Comparison of ENCODE assay signal across 8 cellular contexts in the genomic region with DNA sequence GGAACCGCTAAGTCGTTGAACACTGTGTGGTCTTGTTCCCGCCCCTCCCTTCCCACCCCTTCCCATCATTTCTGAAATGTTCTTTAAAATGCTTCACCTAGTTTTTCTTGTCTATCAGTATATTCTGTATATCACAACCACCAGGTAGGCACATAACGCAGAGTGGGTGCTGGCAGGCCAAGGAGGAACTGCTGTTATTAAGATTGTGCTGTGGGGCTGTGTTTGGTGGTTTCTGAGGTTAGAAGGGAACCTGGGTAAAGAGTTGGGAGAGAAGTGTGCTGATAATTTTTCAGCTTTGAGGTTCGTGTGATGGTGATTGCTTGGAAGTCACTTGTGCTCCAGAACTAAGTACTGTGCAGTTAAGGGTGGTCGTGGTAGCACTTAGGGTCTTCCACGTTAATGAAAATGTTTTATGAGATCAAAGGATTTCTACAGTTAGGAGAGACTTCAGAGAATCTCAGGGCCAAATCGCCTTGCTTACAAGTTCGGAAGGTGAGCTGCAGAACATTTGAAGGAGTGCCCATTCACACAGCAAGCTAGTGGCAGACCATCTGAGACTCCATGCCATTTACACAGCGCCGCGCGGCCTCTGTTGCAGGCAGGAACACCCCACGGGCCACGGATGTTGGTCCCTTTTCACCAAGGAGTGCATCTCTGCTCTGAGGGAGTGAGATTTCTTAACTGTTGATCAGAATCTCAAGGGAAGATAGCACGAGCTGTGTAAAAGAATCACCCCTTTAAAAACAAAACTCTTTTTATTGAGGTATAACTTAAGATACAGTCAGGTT. TPM values are rescaled to one million over a fixed set of nuclear protein-coding genes. Genes with fewer than 3 reads are reported as not detected.
DNase-seq lines count a peak whose midpoint lies in the region; ATAC-seq, FAIRE-seq and TF ChIP-seq lines count a peak whose summit lies in the region.

No MANE protein-coding gene starts in this region.

- TF ChIP-seq CTCF in left ventricle myocardium inferior (IDR thresholded peaks at IDR 0.05; ENCODE audit: borderline replicate concordance), result no peak
- TF ChIP-seq CTCF in HepG2 (CRISPR knock-in tag; IDR thresholded peaks at IDR 0.05), result no peak
- no peak for TF ChIP-seq CTCF in vagina (IDR thresholded peaks at IDR 0.05)

- ATAC-seq in Right ventricle myocardium inferior, result no peak
- no peak for ATAC-seq in HepG2
- ATAC-seq in GM19328 (IDR thresholded peaks at IDR 0.05; ENCODE audit: unreplicated experiment), result no peak

- H3K27ac ChIP-seq in left ventricle myocardium inferior (replicated peaks) (no peak overlapping the region), HepG2 (ENCODE audit: extremely low read length, insufficient read depth, low read length) (no peak overlapping the region), vagina (no peak overlapping the region)

- TF ChIP-seq EP300 in HepG2 (IDR thresholded peaks at IDR 0.05; ENCODE audit: low read depth in 2 of 2, low read length in 2 of 2), result no peak
- TF ChIP-seq EP300 in HepG2 (CRISPR knock-in tag; IDR thresholded peaks at IDR 0.05; ENCODE audit: borderline replicate concordance), result no peak

- CTCF ChIA-PET in HepG2 (lab: Yijun Ruan, JAX; ENCODE audit: low intra/inter-chr PET ratio, low total read pairs), result no interaction called here

- H3K27me3 Mint-ChIP-seq in activated naive CD8-positive, alpha-beta T cell, result no peaks in the 10 kb centered on the region

- TF ChIP-seq RAD21 in HepG2 (CRISPR knock-in tag; IDR thresholded peaks at IDR 0.05), result no peak

- peaks cover 61% of the 10 kb centered on the region for H3K79me2 ChIP-seq in HepG2 (ENCODE audit: insufficient read depth, low read length)

- H3K27me3 ChIP-seq in left ventricle myocardium inferior (ENCODE audit: low read depth), result no peaks in the 10 kb centered on the region
- no peaks in the 10 kb centered on the region; a peak in 1 of 5 replicates for H3K27me3 ChIP-seq in HepG2 (ENCODE audit: control insufficient read depth in 1 of 2, insufficient read depth in 2 of 2, low read length in 2 of 2)
- no peaks in the 10 kb centered on the region for H3K27me3 ChIP-seq in vagina

- POLR2A ChIA-PET in HepG2 (lab: Yijun Ruan, JAX), result interaction anchor here (1.2 kb wide), 1 partner anchor 152 kb away, joined by 3 read pairs; no protein-coding TSS in a partner anchor

- H3K36me3 ChIP-seq in left ventricle myocardium inferior (peaks cover 11% of the 10 kb centered on the region), HepG2 (replicated peaks in 1 of 2; ENCODE audit: control insufficient read depth in 1 of 2, insufficient read depth in 2 of 2, low read length in 2 of 2) (peaks cover 5 to 23% of the 10 kb centered on the region in 2 experiments), vagina (peaks cover 0 to 7% of the 10 kb centered on the region in 2 donors)

- DNase-seq in left ventricle myocardium inferior (no peak), Right ventricle myocardium inferior (ENCODE audit: missing footprints) (no peak), HepG2 (ENCODE audit: low spot score) (no peak), vagina (ENCODE audit: extremely low spot score in 2 of 2) (no peak), NCI-H774 (lab: John Stamatoyannopoulos, UW) (no peak), DMS 273 treated with DMSO at 0.1 percent for 48 hours (lab: John Stamatoyannopoulos, UW) (no peak)

- H3K4me2 ChIP-seq in HepG2 (ENCODE audit: low read depth, low read length), result peak overlapping the region; percentile 99

- FAIRE-seq in HepG2 (lab: Jason Lieb, UNC), result peak; percentile 8

- H3K4me1 Mint-ChIP-seq in activated naive CD8-positive, alpha-beta T cell (ENCODE audit: low read depth), result peaks cover 52% of the 10 kb centered on the region

- no peaks in the 10 kb centered on the region for H3K9me3 Mint-ChIP-seq in activated naive CD8-positive, alpha-beta T cell (ENCODE audit: low read depth)

- peak overlapping the region; percentile 94 for H3K27ac Mint-ChIP-seq in activated naive CD8-positive, alpha-beta T cell

- no peaks in the 10 kb centered on the region for H3K9me3 ChIP-seq in left ventricle myocardium inferior (replicated peaks)
- no peaks in the 10 kb centered on the region for H3K9me3 ChIP-seq in HepG2 (ENCODE audit: low read length)
- no peaks in the 10 kb centered on the region for H3K9me3 ChIP-seq in vagina

- peaks cover 24% of the 10 kb centered on the region for H3K36me3 Mint-ChIP-seq in activated naive CD8-positive, alpha-beta T cell

- H3K4me3 ChIP-seq in left ventricle myocardium inferior (peak overlapping the region; percentile 77), HepG2 (replicated peaks in 1 of 3; ENCODE audit: insufficient read depth in 1 of 3, low read depth in 2 of 3, low read length in 3 of 3) (peak overlapping the region; percentile 79 to 93 (median 88)), vagina (peak overlapping the region; percentile 83 to 94)

- H4K20me1 ChIP-seq in HepG2 (ENCODE audit: insufficient read depth, low read length), result peaks cover 48% of the 10 kb centered on the region

- peak overlapping the region; percentile 95 for H3K9ac ChIP-seq in HepG2 (ENCODE audit: insufficient read depth, low read depth, low read length)

- no peak for TF ChIP-seq POLR2A in HepG2 (IDR thresholded peaks at IDR 0.05; ENCODE audit: insufficient read depth in 1 of 2, low read depth in 2 of 2, low read length in 2 of 2)
- TF ChIP-seq POLR2A in vagina (IDR thresholded peaks at IDR 0.05), result no peak

- H3K4me3 Mint-ChIP-seq in activated naive CD8-positive, alpha-beta T cell, result peak overlapping the region; percentile 98

- WGBS in HepG2 (ENCODE audit: low lambda C conversion rate), result 54% methylated on average over 16 of the region's 16 CpGs

- intact Hi-C loops in left ventricle myocardium inferior (cut with micrococcal nuclease) (no loop called here), Right ventricle myocardium inferior (cut with DNase I) (no loop called here), HepG2 (cut with micrococcal nuclease; ENCODE audit: unreplicated experiment) (no loop called here), vagina (cut with DNase I) (no loop called here)

- peaks cover 57% of the 10 kb centered on the region for H3K4me1 ChIP-seq in left ventricle myocardium inferior
- H3K4me1 ChIP-seq in HepG2 (ENCODE audit: insufficient read depth, low read length), result peaks cover 60% of the 10 kb centered on the region
- H3K4me1 ChIP-seq in vagina, result peaks cover 46% of the 10 kb centered on the region

- no peak overlapping the region for H2AFZ ChIP-seq in HepG2 (ENCODE audit: low read length)

- TSS peak; percentile 62 for BruUV-seq in HepG2 (replicated peaks; lab: Mats Ljungman, UMichigan)

- in situ Hi-C loops in HepG2 (cut with HindIII; ENCODE audit: extremely low pct_ligation_motif_present, low pct_unique_long_range_greater_than_20kb), result no loop called here

TF ChIP-seq in HepG2, 621 proteins besides CTCF, POLR2A, EP300 and RAD21:
- TF ChIP-seq ZNF251 (CRISPR knock-in tag; IDR thresholded peaks at IDR 0.05) (no peak), RBFOX2 (IDR thresholded peaks at IDR 0.05; ENCODE audit: low read depth, low read length) (0 out of 2 replicates have a peak, but pooled peaks have one; percentile 4), POLR2G (IDR thresholded peaks at IDR 0.05; ENCODE audit: low read depth, low read length) (0 out of 2 replicates have a peak, but pooled peaks have one; percentile 7), ZNF703 (CRISPR knock-in tag; IDR thresholded peaks at IDR 0.05; ENCODE audit: borderline replicate concordance) (no peak)
- TF ChIP-seq, protein P1, sequence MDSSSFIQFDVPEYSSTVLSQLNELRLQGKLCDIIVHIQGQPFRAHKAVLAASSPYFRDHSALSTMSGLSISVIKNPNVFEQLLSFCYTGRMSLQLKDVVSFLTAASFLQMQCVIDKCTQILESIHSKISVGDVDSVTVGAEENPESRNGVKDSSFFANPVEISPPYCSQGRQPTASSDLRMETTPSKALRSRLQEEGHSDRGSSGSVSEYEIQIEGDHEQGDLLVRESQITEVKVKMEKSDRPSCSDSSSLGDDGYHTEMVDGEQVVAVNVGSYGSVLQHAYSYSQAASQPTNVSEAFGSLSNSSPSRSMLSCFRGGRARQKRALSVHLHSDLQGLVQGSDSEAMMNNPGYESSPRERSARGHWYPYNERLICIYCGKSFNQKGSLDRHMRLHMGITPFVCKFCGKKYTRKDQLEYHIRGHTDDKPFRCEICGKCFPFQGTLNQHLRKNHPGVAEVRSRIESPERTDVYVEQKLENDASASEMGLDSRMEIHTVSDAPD (CRISPR knock-in tag; IDR thresholded peaks at IDR 0.05), result no peak

RNA-seq across cellular contexts. Expression of gene UBE3C, which starts 1.6 kb away (rescaled TPM):
- total RNA-seq in left ventricle myocardium inferior (50.2 TPM), Right ventricle myocardium inferior (49.7 TPM), HepG2 (2016; rRNA removed; fragmentation: Illumina TruSeq; extraction: Trizol) (48.2 and 49.8 TPM in 2 replicates), vagina (69.5 TPM)
- 32.9 and 44.3 TPM in 2 replicates for total RNA-seq in HepG2 (2016; cell fraction: cytosol; rRNA removed; fragmentation: Illumina TruSeq; extraction: Trizol; ENCODE audit: low read depth)
- total RNA-seq in HepG2 (2016; cell fraction: insoluble cytoplasmic fraction; rRNA removed; fragmentation: Illumina TruSeq; extraction: Trizol), result 42.9 and 47.0 TPM in 2 replicates
- 36.7 and 40.4 TPM in 2 replicates for total RNA-seq in HepG2 (2016; cell fraction: membrane; rRNA removed; fragmentation: Illumina TruSeq; extraction: Trizol)
- 55.6 and 66.1 TPM in 2 replicates for total RNA-seq in HepG2 (2016; cell fraction: nucleus; rRNA removed; fragmentation: Illumina TruSeq; extraction: Trizol)
- polyA plus RNA-seq in HepG2 (2011; rRNA removed), result 27.0 and 28.2 TPM in 2 replicates
- polyA plus RNA-seq in HepG2 (2011; cell fraction: cytosol; rRNA removed), result 21.1 and 27.9 TPM in 2 replicates
- 17.7 and 21.8 TPM in 2 replicates for polyA plus RNA-seq in HepG2 (2011; cell fraction: nucleus; rRNA removed)
- polyA plus RNA-seq in HepG2 (2012), result 22.1 and 26.0 TPM in 2 replicates
- 3.2 and 3.8 TPM in 2 replicates for polyA plus RNA-seq in HepG2 (2016; cell fraction: cytosol; fragmentation: Illumina TruSeq; extraction: Trizol; ENCODE audit: low read depth)
- polyA plus RNA-seq in HepG2 (2016; cell fraction: insoluble cytoplasmic fraction; fragmentation: Illumina TruSeq; extraction: Trizol; ENCODE audit: low read depth), result 32.8 and 33.5 TPM in 2 replicates
- 14.5 and 14.8 TPM in 2 replicates for polyA plus RNA-seq in HepG2 (2016; cell fraction: membrane; fragmentation: Illumina TruSeq; extraction: Trizol; ENCODE audit: low read depth)
- 43.9 and 49.1 TPM in 2 replicates for polyA plus RNA-seq in HepG2 (2016; cell fraction: nucleus; fragmentation: Illumina TruSeq; extraction: Trizol; ENCODE audit: insufficient read depth, low read depth)
- polyA minus RNA-seq in HepG2 (2011; rRNA and poly(A)+ RNA removed; ENCODE audit: low replicate concordance), result 50.9 and 89.2 TPM in 2 replicates
- polyA minus RNA-seq in HepG2 (2011; cell fraction: cytosol; rRNA and poly(A)+ RNA removed), result 29.2 and 32.2 TPM in 2 replicates
- polyA minus RNA-seq in HepG2 (2011; cell fraction: nucleus; rRNA and poly(A)+ RNA removed), result 88.8 and 108 TPM in 2 replicates
